In genomic region chr15:56667517-56667916, GRCh38 we compare ENCODE assay signal across 17 cellular contexts.
"Had no signal": no experiment of that assay in that cellular context is flagged by ENCODE, and none has a peak within 500 bp of the region (broad histone marks: within the 10 kb centered on the region; RNA-seq: fewer than 3 reads in every experiment).

No MANE protein-coding gene starts in this region.

- DNase-seq: activated CD4-positive, alpha-beta T cell treated with anti-CD3 and anti-CD28 coated beads, Interleukin-2, amount 50 U/mL, for 1 hour; activated CD8-positive, alpha-beta memory T cell treated with anti-CD3 and anti-CD28 coated beads for 24 hours; activated naive CD8-positive, alpha-beta T cell treated with anti-CD3 and anti-CD28 coated beads, Interleukin-2, amount 10 ng/mL, durations not matched to agents 7 days and 5 days; anterior cingulate cortex; brain microvascular endothelial cell; cortex of kidney; effector CD8-positive, alpha-beta T cell; foreskin keratinocyte; kidney glomerular epithelial cell; nucleus accumbens; sigmoid colon; stimulated activated CD4-positive, alpha-beta T cell treated with anti-CD3 and anti-CD28 coated beads, Interleukin-2, amount 100 ng/mL, for 24 hours; stomach; testis had no signal

- H3K4me1 ChIP-seq: foreskin keratinocyte, prostate gland, sigmoid colon, testis, upper lobe of left lung had no signal

- H3K9me3 ChIP-seq: prostate gland, sigmoid colon, stomach, testis, upper lobe of left lung had no signal

- H3K27ac ChIP-seq: brain microvascular endothelial cell, foreskin keratinocyte, prostate gland, sigmoid colon, stomach, testis, upper lobe of left lung had no signal

- H3K4me3 ChIP-seq: prostate gland, sigmoid colon, stomach, testis, upper lobe of left lung had no signal

- ATAC-seq: foreskin keratinocyte; natural killer cell treated with Interleukin-12 subunit alpha and Interleukin-12 subunit beta and Interleukin-15 and Interleukin-18, amount 100 ng/mL, for 72 hours had no signal

- H3K27me3 ChIP-seq: brain microvascular endothelial cell, foreskin keratinocyte, sigmoid colon, stomach, testis, upper lobe of left lung had no signal
